In genomic region chr11:46588131-46588530, GRCh38 we compare ENCODE assay signal across 17 cellular contexts. TPM values are rescaled to one million over a fixed set of nuclear protein-coding genes. Genes with fewer than 3 reads are reported as not detected.
DNase-seq lines count a peak whose midpoint lies in the region; ATAC-seq and TF ChIP-seq lines count a peak whose summit lies in the region.
"Had no signal": no experiment of that assay in that cellular context is flagged by ENCODE, and none has a peak within 500 bp of the region (broad histone marks: within the 10 kb centered on the region; RNA-seq: fewer than 3 reads in every experiment).

No MANE protein-coding gene starts in this region.

- 0 out of 2 replicates have a peak overlapping the region, but pooled peaks have one; percentile 33 for H3K27ac Mint-ChIP-seq in WTC11
- H3K27ac Mint-ChIP-seq: CD8-positive, alpha-beta T cell had no signal

- POLR2A ChIA-PET in HEK293 (lab: Yijun Ruan, JAX) (no interaction called here), WTC11 (lab: Charles Lee) (no interaction called here)

- H3K9ac ChIP-seq in trophoblast cell (ENCODE audit: low read length) (no peak overlapping the region), MM.1S (ENCODE audit: low read length) (no peak overlapping the region)

- H2AFZ ChIP-seq in trophoblast cell (ENCODE audit: insufficient read depth, low read length, poor library complexity) (no peak overlapping the region), MM.1S (ENCODE audit: low read length) (no peak overlapping the region)

- no peak overlapping the region for H2BK12ac ChIP-seq in trophoblast cell (ENCODE audit: low read length)

- H3K23ac ChIP-seq in trophoblast cell (ENCODE audit: low read length): no peak overlapping the region

- WGBS in trophoblast cell (ENCODE audit: extremely low coverage, insufficient coverage, insufficient read length): no CpG with 5 or more reads among the region's 5 CpGs

- no peak overlapping the region for H4K8ac ChIP-seq in trophoblast cell (ENCODE audit: low read depth, low read length)

- no peak overlapping the region for H3K14ac ChIP-seq in trophoblast cell (ENCODE audit: low read length)

- no peak overlapping the region for H3K18ac ChIP-seq in trophoblast cell (ENCODE audit: low read length)

- CTCF ChIA-PET in HEK293 (lab: Yijun Ruan, JAX) (interaction anchor here (0.7 kb wide), 1 partner anchor 189 kb away, joined by 3 read pairs; no protein-coding TSS in a partner anchor), WTC11 (lab: Charles Lee) (no interaction called here)

- 0 out of 2 replicates have a peak, but pooled peaks cover 2% of the 10 kb centered on the region for H3K36me3 Mint-ChIP-seq in WTC11

- no peak overlapping the region for H3K4me3 Mint-ChIP-seq in WTC11
- H3K4me3 Mint-ChIP-seq: CD14-positive monocyte; CD8-positive, alpha-beta T cell; H9 had no signal

- H4K91ac ChIP-seq in trophoblast cell (ENCODE audit: low read depth, low read length): no peak overlapping the region

- H3K9me3 ChIP-seq in HEK293 (ENCODE audit: control insufficient read depth, insufficient read depth, low read depth, low read length) (no peaks in the 10 kb centered on the region), trophoblast cell (ENCODE audit: insufficient read depth, low read depth, low read length) (no peaks in the 10 kb centered on the region), MM.1S (replicated peaks; ENCODE audit: insufficient read depth, low read length) (no peaks in the 10 kb centered on the region)
- H3K9me3 ChIP-seq: A549 had no signal

- H2BK120ac ChIP-seq in trophoblast cell (ENCODE audit: insufficient read depth, low read length, poor library complexity): no peak overlapping the region

- no peak overlapping the region for H3K4me2 ChIP-seq in trophoblast cell (ENCODE audit: low read length)
- H3K4me2 ChIP-seq in MM.1S (ENCODE audit: low read depth, low read length): no peak overlapping the region
- H3K4me2 ChIP-seq: A549 had no signal

- no peaks in the 10 kb centered on the region for H3K9me3 Mint-ChIP-seq in WTC11
- H3K9me3 Mint-ChIP-seq: CD14-positive monocyte; CD8-positive, alpha-beta T cell; H9 had no signal

- H3K4me3 ChIP-seq in HEK293 (ENCODE audit: low read depth, low read length): no peak overlapping the region
- no peak overlapping the region for H3K4me3 ChIP-seq in choroid plexus epithelial cell (ENCODE audit: low read depth, low read length)
- H3K4me3 ChIP-seq in trophoblast cell (ENCODE audit: low read depth, low read length): no peak overlapping the region
- no peak overlapping the region for H3K4me3 ChIP-seq in MM.1S (ENCODE audit: low read length)
- H3K4me3 ChIP-seq: A549 had no signal

- H4K20me1 ChIP-seq in MM.1S (ENCODE audit: insufficient read depth, low read length): no peaks in the 10 kb centered on the region; the same call in 1 of the 2 replicates

- H3K9me2 ChIP-seq in MM.1S (replicated peaks; ENCODE audit: insufficient read depth, low read length): no peaks in the 10 kb centered on the region

- peak overlapping the region; percentile 89 for H3K4ac ChIP-seq in trophoblast cell (ENCODE audit: low read depth, low read length)

- H3K27me3 ChIP-seq in trophoblast cell (ENCODE audit: insufficient read depth, low read length): no peaks in the 10 kb centered on the region
- no peaks in the 10 kb centered on the region for H3K27me3 ChIP-seq in MM.1S (replicated peaks; ENCODE audit: insufficient read depth, low read length)

- H2BK5ac ChIP-seq in trophoblast cell (ENCODE audit: low read depth, low read length, poor library complexity): no peak overlapping the region

- H3K79me1 ChIP-seq in trophoblast cell (ENCODE audit: low read length): no peaks in the 10 kb centered on the region

- H3K27ac ChIP-seq in HEK293 (ENCODE audit: extremely low read depth, low read depth, low read length) (no peak overlapping the region), trophoblast cell (ENCODE audit: low read depth, low read length) (no peak overlapping the region), MM.1S (ENCODE audit: low read length) (no peak overlapping the region)
- H3K27ac ChIP-seq: A549 had no signal

- no peak overlapping the region for H2AK5ac ChIP-seq in trophoblast cell (ENCODE audit: low read length)

- H3K36me3 ChIP-seq in HEK293 (ENCODE audit: control insufficient read depth in 2 of 2, insufficient read depth in 1 of 2, low read length in 2 of 2) (no peaks in the 10 kb centered on the region), trophoblast cell (ENCODE audit: control insufficient read depth in 1 of 2, insufficient read depth in 2 of 2, low read length in 2 of 2) (peaks cover 0 to 5% of the 10 kb centered on the region in 2 experiments), MM.1S (replicated peaks; ENCODE audit: insufficient read depth, low read length) (no peaks in the 10 kb centered on the region)

- no peak for ATAC-seq in WTC11
- no peak for ATAC-seq in HG03457 (IDR thresholded peaks at IDR 0.05; ENCODE audit: unreplicated experiment)
- ATAC-seq: A549; CD8-positive, alpha-beta T cell; HepG2 had no signal

- DNase-seq in WTC11 (ENCODE audit: low spot score) (no peak), choroid plexus epithelial cell (ENCODE audit: low read depth) (peak; percentile 26), trophoblast cell (no peak), RPMI8226 (no peak), MM.1S (no peak)
- DNase-seq in stimulated activated CD4-positive, alpha-beta T cell treated with anti-CD3 and anti-CD28 coated beads, Interleukin-4, amount 100 ng/mL, for 24 hours: no peak
- DNase-seq: CD8-positive, alpha-beta T cell; COR-L47; DND-41; GDM1; GOT3; H9 had no signal

- H3K79me2 ChIP-seq in trophoblast cell (ENCODE audit: control insufficient read depth, insufficient read depth, low read length, poor library complexity): peaks cover 5% of the 10 kb centered on the region
- H3K79me2 ChIP-seq in MM.1S (ENCODE audit: low read length): peaks cover 81% of the 10 kb centered on the region

- peaks cover 6% of the 10 kb centered on the region; the same call in 1 of the 2 replicates for H3K4me1 ChIP-seq in HEK293 (ENCODE audit: control insufficient read depth, insufficient read depth, low read length)
- H3K4me1 ChIP-seq in trophoblast cell (ENCODE audit: control insufficient read depth in 1 of 2, insufficient read depth in 2 of 2, low read length in 2 of 2): peaks cover 0 to 3% of the 10 kb centered on the region in 2 experiments
- peaks cover 6% of the 10 kb centered on the region; the same call in 1 of the 2 replicates for H3K4me1 ChIP-seq in MM.1S (ENCODE audit: low read length)

- H3K27me3 Mint-ChIP-seq in WTC11 (ENCODE audit: low read depth): no peaks in the 10 kb centered on the region

- no peak overlapping the region for H4K12ac ChIP-seq in trophoblast cell (ENCODE audit: low read depth, low read length)

- peaks cover 12% of the 10 kb centered on the region for H3K4me1 Mint-ChIP-seq in WTC11

- no peak for TF ChIP-seq CTCF in HEK293 (tag by site-specific recombination; IDR thresholded peaks at IDR 0.05)
- no peak for TF ChIP-seq CTCF in WTC11 (IDR thresholded peaks at IDR 0.05)
- no peak for TF ChIP-seq CTCF in choroid plexus epithelial cell (conservative IDR thresholded peaks at IDR 0.05; ENCODE audit: low read depth, low read length)
- no peak for TF ChIP-seq CTCF in MM.1S (IDR thresholded peaks at IDR 0.05; ENCODE audit: low read length)

- no peaks in the 10 kb centered on the region for H3F3A ChIP-seq in MM.1S (ENCODE audit: insufficient read depth, low read length)

TF ChIP-seq in HEK293, 187 proteins besides CTCF, POLR2A, EP300 and RAD21:
- no peak for TF ChIP-seq WT1 (tag by site-specific recombination; IDR thresholded peaks at IDR 0.05)
- no peak for TF ChIP-seq REPIN1 (tag by site-specific recombination; IDR thresholded peaks at IDR 0.05; ENCODE audit: low read depth)
- 0 out of 2 replicates have a peak, but pooled peaks have one; percentile 20 for TF ChIP-seq OSR2 (tag by site-specific recombination; IDR thresholded peaks at IDR 0.05)

TF ChIP-seq in WTC11, 78 proteins besides CTCF, POLR2A, EP300 and RAD21 (continues in another document):
- TF ChIP-seq ERG (CRISPR knock-in tag; IDR thresholded peaks at IDR 0.05) (no peak), NFATC4 (CRISPR knock-in tag; IDR thresholded peaks at IDR 0.05) (no peak), E2F1 (CRISPR knock-in tag; IDR thresholded peaks at IDR 0.05) (no peak)

RNA-seq across cellular contexts. Expression of gene AMBRA1, which starts 5.7 kb away (rescaled TPM):
- total RNA-seq in WTC11 (2021): 29.8 to 35.0 TPM (median 32.2 TPM) in 3 replicates
- polyA plus RNA-seq in trophoblast cell (2013): 12.9 and 14.9 TPM in 2 replicates

RNA-seq across cellular contexts. Expression of gene HARBI1, which starts 28.9 kb away (rescaled TPM):
- 4.4 to 5.6 TPM (median 5.2 TPM) in 3 replicates for total RNA-seq in WTC11 (2021)
- 3.6 and 3.7 TPM in 2 replicates for polyA plus RNA-seq in trophoblast cell (2013)

RNA-seq across cellular contexts. Expression of gene ATG13, which starts 29.2 kb away (rescaled TPM):
- 73.4 to 85.4 TPM (median 81.7 TPM) in 3 replicates for total RNA-seq in WTC11 (2021)
- 87.2 and 100 TPM in 2 replicates for polyA plus RNA-seq in trophoblast cell (2013)
